ENCODE assay signal across 24 cellular contexts in the genomic region with DNA sequence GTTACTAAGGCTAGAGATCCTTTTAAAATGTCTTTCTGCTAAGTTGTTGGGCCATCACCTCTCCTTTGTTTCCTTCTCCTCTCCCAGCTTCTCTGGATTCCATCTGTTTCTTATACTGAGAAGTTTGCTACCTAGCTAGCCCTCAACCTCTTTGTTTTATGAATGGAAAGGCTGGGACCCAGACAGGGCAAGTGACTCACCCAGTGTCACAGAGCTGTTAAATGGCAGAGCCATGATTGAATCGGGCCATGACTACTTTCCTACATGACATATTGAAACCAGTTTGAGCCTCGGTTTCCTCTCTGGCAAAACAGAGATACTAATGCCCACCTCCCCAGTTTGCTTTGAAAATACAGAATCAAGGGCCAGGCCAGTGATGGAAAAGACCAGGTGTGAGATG. TPM values are rescaled to one million over a fixed set of nuclear protein-coding genes. Genes with fewer than 3 reads are reported as not detected.
DNase-seq lines count a peak whose midpoint lies in the region; ATAC-seq and TF ChIP-seq lines count a peak whose summit lies in the region.
"Had no signal": no experiment of that assay in that cellular context is flagged by ENCODE, and none has a peak within 500 bp of the region (broad histone marks: within the 10 kb centered on the region; RNA-seq: fewer than 3 reads in every experiment).

No MANE protein-coding gene starts in this region.

- no peak overlapping the region for H3K27ac ChIP-seq in neuronal stem cell (replicated peaks; ENCODE audit: low read length)
- H3K27ac ChIP-seq: A549; BLaER1 treated with 17β-estradiol and CSF1 and Interleukin-3, amounts not matched to agents 10 nM and 100 nM; GM23248 had no signal

- peak overlapping the region; percentile 32 for H3K18ac ChIP-seq in neuronal stem cell (ENCODE audit: low read length)

- no peak overlapping the region for H2AK5ac ChIP-seq in neuronal stem cell (ENCODE audit: low read depth, low read length)

- no peak overlapping the region for H2BK12ac ChIP-seq in neuronal stem cell (ENCODE audit: low read length)

- H3K27me3 Mint-ChIP-seq in activated naive CD8-positive, alpha-beta T cell treated with anti-CD3 and anti-CD28 coated beads, Interleukin-2, amount 50 U/mL, for 24 hours: no peaks in the 10 kb centered on the region
- H3K27me3 Mint-ChIP-seq in activated naive CD8-positive, alpha-beta T cell treated with anti-CD3 and anti-CD28 coated beads for 36 hours: no peaks in the 10 kb centered on the region
- H3K27me3 Mint-ChIP-seq in stimulated activated naive CD8-positive, alpha-beta T cell treated with anti-CD3 and anti-CD28 coated beads, Interleukin-15, amount 100 ng/mL, for 72 hours: no peaks in the 10 kb centered on the region
- no peaks in the 10 kb centered on the region for H3K27me3 Mint-ChIP-seq in WTC11 (ENCODE audit: low read depth)
- H3K27me3 Mint-ChIP-seq: CD4-positive, alpha-beta T cell had no signal

- no peaks in the 10 kb centered on the region for H3K4me1 ChIP-seq in neuronal stem cell (ENCODE audit: control insufficient read depth in 2 of 2, insufficient read depth in 1 of 2, low read depth in 1 of 2, low read length in 2 of 2)
- H3K4me1 ChIP-seq: A549; BE2C; BLaER1 treated with 17β-estradiol and CSF1 and Interleukin-3, amounts not matched to agents 10 nM and 100 nM had no signal

- DNase-seq in activated naive CD8-positive, alpha-beta T cell treated with anti-CD3 and anti-CD28 coated beads, Interleukin-2, amount 50 U/mL, for 24 hours: no peak
- DNase-seq in activated naive CD8-positive, alpha-beta T cell treated with anti-CD3 and anti-CD28 coated beads for 36 hours: no peak
- DNase-seq in stimulated activated naive CD8-positive, alpha-beta T cell treated with anti-CD3 and anti-CD28 coated beads, Interleukin-15, Interleukin-2, amounts not matched to agents 100 U/mL and 50 U/mL, for 24 hours: no peak
- DNase-seq in stimulated activated naive CD8-positive, alpha-beta T cell treated with anti-CD3 and anti-CD28 coated beads, Interleukin-15, amount 100 ng/mL, for 72 hours: no peak
- DNase-seq in neuronal stem cell (ENCODE audit: low spot score): no peak
- no peak for DNase-seq in WTC11 (ENCODE audit: low spot score)
- DNase-seq in globus pallidus (ENCODE audit: low spot score): no peak
- DNase-seq: 8988T; ACHN; AML-193; BE2C; CD4-positive, alpha-beta T cell; CD8-positive, alpha-beta memory T cell; DMS 273 treated with DMSO at 0.1 percent for 48 hours; DMS79; EL; GDM1; GM23248; H7; HCEC 1CT had no signal

- no peaks in the 10 kb centered on the region for H3K9me3 Mint-ChIP-seq in activated naive CD8-positive, alpha-beta T cell treated with anti-CD3 and anti-CD28 coated beads, Interleukin-2, amount 50 U/mL, for 24 hours
- H3K9me3 Mint-ChIP-seq in activated naive CD8-positive, alpha-beta T cell treated with anti-CD3 and anti-CD28 coated beads for 36 hours: no peaks in the 10 kb centered on the region
- H3K9me3 Mint-ChIP-seq in stimulated activated naive CD8-positive, alpha-beta T cell treated with anti-CD3 and anti-CD28 coated beads, Interleukin-15, amount 100 ng/mL, for 72 hours: no peaks in the 10 kb centered on the region
- no peaks in the 10 kb centered on the region for H3K9me3 Mint-ChIP-seq in WTC11
- H3K9me3 Mint-ChIP-seq: CD14-positive monocyte; CD4-positive, alpha-beta T cell; CD8-positive, alpha-beta memory T cell had no signal

- no peak overlapping the region for H3K4ac ChIP-seq in neuronal stem cell (ENCODE audit: low read length)

- H3K27me3 ChIP-seq in neuronal stem cell (ENCODE audit: control insufficient read depth in 3 of 3, insufficient read depth in 3 of 3, low read depth in 1 of 3, low read length in 3 of 3): peaks cover 0 to 26% (median 0%) of the 10 kb centered on the region in 3 experiments
- H3K27me3 ChIP-seq: BE2C; BLaER1 treated with 17β-estradiol and CSF1 and Interleukin-3, amounts not matched to agents 10 nM and 100 nM had no signal

- H3K4me3 ChIP-seq in neuronal stem cell (ENCODE audit: low read length in 2 of 2): no peak overlapping the region
- H3K4me3 ChIP-seq: A549; BLaER1 treated with 17β-estradiol and CSF1 and Interleukin-3, amounts not matched to agents 10 nM and 100 nM; GM12878; GM23248 had no signal

- no CpG with 5 or more reads among the region's 2 CpGs for WGBS in neuronal stem cell (ENCODE audit: extremely low coverage in 2 of 2, insufficient read length in 2 of 2, insufficient replicate concordance in 1 of 2), 2 donors

- H2BK5ac ChIP-seq in neuronal stem cell (ENCODE audit: low read length): no peak overlapping the region

- no peak overlapping the region for H2BK15ac ChIP-seq in neuronal stem cell (ENCODE audit: low read length)

- H2AFZ ChIP-seq in neuronal stem cell (ENCODE audit: low read length): no peak overlapping the region
- H2AFZ ChIP-seq: GM23248 had no signal

- H3K36me3 Mint-ChIP-seq in activated naive CD8-positive, alpha-beta T cell treated with anti-CD3 and anti-CD28 coated beads, Interleukin-2, amount 50 U/mL, for 24 hours (ENCODE audit: low read depth): no peaks in the 10 kb centered on the region
- H3K36me3 Mint-ChIP-seq in activated naive CD8-positive, alpha-beta T cell treated with anti-CD3 and anti-CD28 coated beads for 36 hours: no peaks in the 10 kb centered on the region
- no peaks in the 10 kb centered on the region for H3K36me3 Mint-ChIP-seq in WTC11
- H3K36me3 Mint-ChIP-seq: CD14-positive monocyte; CD8-positive, alpha-beta memory T cell had no signal

- H3K23ac ChIP-seq in neuronal stem cell (ENCODE audit: low read depth, low read length, poor library complexity): no peak overlapping the region

- no peaks in the 10 kb centered on the region for H3K36me3 ChIP-seq in neuronal stem cell (replicated peaks in 1 of 2; ENCODE audit: control insufficient read depth in 2 of 2, insufficient read depth in 2 of 2, low read length in 2 of 2)
- H3K36me3 ChIP-seq: BE2C; BLaER1 treated with 17β-estradiol and CSF1 and Interleukin-3, amounts not matched to agents 10 nM and 100 nM had no signal

- no peaks in the 10 kb centered on the region for H3K79me1 ChIP-seq in neuronal stem cell (ENCODE audit: low read depth, low read length)

- no peak overlapping the region for H4K91ac ChIP-seq in neuronal stem cell (ENCODE audit: low read depth, low read length, poor library complexity)

- CTCF ChIA-PET in WTC11 (lab: Charles Lee): interaction anchor here (0.7 to 1.3 kb wide), 3 partner anchors 15 to 93 kb away, joined by 4 to 5 read pairs (median 4); no protein-coding TSS in a partner anchor

- no peak overlapping the region for H3K4me2 ChIP-seq in neuronal stem cell (ENCODE audit: insufficient read depth, low read length, poor library complexity, severe bottlenecking)
- H3K4me2 ChIP-seq: A549; BLaER1 treated with 17β-estradiol and CSF1 and Interleukin-3, amounts not matched to agents 10 nM and 100 nM had no signal

- H3K9me3 ChIP-seq in neuronal stem cell (replicated peaks in 1 of 2; ENCODE audit: control insufficient read depth in 2 of 2, insufficient read depth in 1 of 2, low read depth in 1 of 2, low read length in 2 of 2): no peaks in the 10 kb centered on the region
- H3K9me3 ChIP-seq: A549; BE2C; BLaER1 treated with 17β-estradiol and CSF1 and Interleukin-3, amounts not matched to agents 10 nM and 100 nM had no signal

- no peak overlapping the region for H3K9ac ChIP-seq in neuronal stem cell (ENCODE audit: low read depth, low read length, poor library complexity)
- H3K9ac ChIP-seq: BLaER1 treated with 17β-estradiol and CSF1 and Interleukin-3, amounts not matched to agents 10 nM and 100 nM; GM23248 had no signal

- H3K14ac ChIP-seq in neuronal stem cell (ENCODE audit: low read length): no peak overlapping the region

- no peak overlapping the region for H2BK120ac ChIP-seq in neuronal stem cell (ENCODE audit: low read depth, low read length)

- no peaks in the 10 kb centered on the region for H3K4me1 Mint-ChIP-seq in activated naive CD8-positive, alpha-beta T cell treated with anti-CD3 and anti-CD28 coated beads, Interleukin-2, amount 50 U/mL, for 24 hours
- H3K4me1 Mint-ChIP-seq in activated naive CD8-positive, alpha-beta T cell treated with anti-CD3 and anti-CD28 coated beads for 36 hours: no peaks in the 10 kb centered on the region
- H3K4me1 Mint-ChIP-seq in stimulated activated naive CD8-positive, alpha-beta T cell treated with anti-CD3 and anti-CD28 coated beads, Interleukin-15, amount 100 ng/mL, for 72 hours: no peaks in the 10 kb centered on the region
- H3K4me1 Mint-ChIP-seq in WTC11: no peaks in the 10 kb centered on the region
- H3K4me1 Mint-ChIP-seq: CD14-positive monocyte; CD8-positive, alpha-beta memory T cell had no signal

- POLR2A ChIA-PET in WTC11 (lab: Charles Lee): no interaction called here

- H3K4me3 Mint-ChIP-seq in activated naive CD8-positive, alpha-beta T cell treated with anti-CD3 and anti-CD28 coated beads, Interleukin-2, amount 50 U/mL, for 24 hours: no peak overlapping the region
- H3K4me3 Mint-ChIP-seq in activated naive CD8-positive, alpha-beta T cell treated with anti-CD3 and anti-CD28 coated beads for 36 hours: no peak overlapping the region
- H3K4me3 Mint-ChIP-seq in stimulated activated naive CD8-positive, alpha-beta T cell treated with anti-CD3 and anti-CD28 coated beads, Interleukin-15, amount 100 ng/mL, for 72 hours: no peak overlapping the region
- no peak overlapping the region for H3K4me3 Mint-ChIP-seq in WTC11
- H3K4me3 Mint-ChIP-seq: CD14-positive monocyte; CD4-positive, alpha-beta T cell; CD8-positive, alpha-beta memory T cell had no signal

- H4K8ac ChIP-seq in neuronal stem cell (ENCODE audit: low read depth, low read length): no peak overlapping the region

- H3K27ac Mint-ChIP-seq in activated naive CD8-positive, alpha-beta T cell treated with anti-CD3 and anti-CD28 coated beads, Interleukin-2, amount 50 U/mL, for 24 hours: no peak overlapping the region
- no peak overlapping the region for H3K27ac Mint-ChIP-seq in activated naive CD8-positive, alpha-beta T cell treated with anti-CD3 and anti-CD28 coated beads for 36 hours
- H3K27ac Mint-ChIP-seq in stimulated activated naive CD8-positive, alpha-beta T cell treated with anti-CD3 and anti-CD28 coated beads, Interleukin-15, amount 100 ng/mL, for 72 hours: no peak overlapping the region
- no peak overlapping the region for H3K27ac Mint-ChIP-seq in WTC11
- H3K27ac Mint-ChIP-seq: CD4-positive, alpha-beta T cell; CD8-positive, alpha-beta memory T cell had no signal

- peak; percentile 51 for ATAC-seq in activated naive CD8-positive, alpha-beta T cell treated with anti-CD3 and anti-CD28 coated beads, Interleukin-2, amount 50 U/mL, for 24 hours
- peak; percentile 55 for ATAC-seq in stimulated activated naive CD8-positive, alpha-beta T cell treated with anti-CD3 and anti-CD28 coated beads, Interleukin-15, Interleukin-2, amounts not matched to agents 100 U/mL and 50 U/mL, for 24 hours
- ATAC-seq in stimulated activated naive CD8-positive, alpha-beta T cell treated with anti-CD3 and anti-CD28 coated beads, Interleukin-15, amount 100 ng/mL, for 72 hours: no peak
- no peak for ATAC-seq in WTC11
- ATAC-seq: A549, GM12878 had no signal

- no peak for TF ChIP-seq CTCF in WTC11 (IDR thresholded peaks at IDR 0.05)

RNA-seq across cellular contexts. Expression of gene REEP1, which starts 24.1 kb away (rescaled TPM):
- total RNA-seq in activated naive CD8-positive, alpha-beta T cell treated with anti-CD3 and anti-CD28 coated beads for 36 hours: under 1 TPM; 0.20 to 0.25 TPM
- polyA plus RNA-seq in neuronal stem cell (2013, experiment 1 of 2): 1.6 TPM
- polyA plus RNA-seq in neuronal stem cell (2013, experiment 2 of 2): 1.5 TPM
- 0.53 to 1.9 TPM (median 0.89 TPM) in 3 replicates for total RNA-seq in WTC11 (2021)
- total RNA-seq: CD4-positive, alpha-beta T cell; GM23248 had no signal
- polyA plus RNA-seq: CD14-positive monocyte; CD8-positive, alpha-beta memory T cell; GM23248 had no signal

Comparison
In these comparisons a context has a peak if more than half of its experiments do, and no peak if none do; other contexts are left out.
1. ATAC-seq: peak in activated naive CD8-positive, alpha-beta T cell treated with anti-CD3 and anti-CD28 coated beads, Interleukin-2, amount 50 U/mL, for 24 hours (single experiment) and stimulated activated naive CD8-positive, alpha-beta T cell treated with anti-CD3 and anti-CD28 coated beads, Interleukin-15, Interleukin-2, amounts not matched to agents 100 U/mL and 50 U/mL, for 24 hours (single experiment); none in stimulated activated naive CD8-positive, alpha-beta T cell treated with anti-CD3 and anti-CD28 coated beads, Interleukin-15, amount 100 ng/mL, for 72 hours (single experiment) and WTC11 (single experiment).